Comparison of ENCODE assay signal across 8 cellular contexts in the genomic region with DNA sequence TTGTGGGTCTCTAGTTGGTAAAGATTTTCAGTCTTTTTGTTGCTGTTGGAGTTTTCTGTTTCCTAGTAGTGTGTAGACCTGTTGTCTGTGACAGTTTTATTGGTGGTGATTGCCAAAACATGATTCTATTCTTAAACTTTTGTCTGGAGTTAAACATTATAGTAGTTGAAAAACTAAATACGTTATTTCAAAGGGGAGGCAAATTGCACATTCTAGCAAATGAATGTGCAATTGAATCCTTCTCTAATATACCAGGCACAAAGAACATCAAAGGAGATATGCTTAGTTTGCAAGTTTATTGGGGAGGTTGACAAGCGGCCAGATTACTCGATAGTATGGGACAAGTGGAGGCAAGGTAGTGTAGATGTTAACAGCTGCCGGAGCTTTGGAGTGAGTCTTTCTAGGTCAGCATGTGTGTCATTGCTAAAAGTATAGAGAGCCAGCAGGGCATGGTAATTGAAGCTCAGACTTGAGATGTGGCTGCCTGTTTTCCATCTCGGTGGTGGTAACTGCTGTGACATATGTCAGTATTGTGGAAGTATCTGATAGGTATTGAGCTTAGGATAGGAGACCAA. TPM values are rescaled to one million over a fixed set of nuclear protein-coding genes. Genes with fewer than 3 reads are reported as not detected.
A peak's percentile ranks its signal among the peaks of the same experiment; 100 is the strongest.
DNase-seq lines count a peak whose midpoint lies in the region; ATAC-seq and TF ChIP-seq lines count a peak whose summit lies in the region.

No MANE protein-coding gene starts in this region.

- H3K4me1 ChIP-seq in Panc1 (ENCODE audit: control insufficient read depth, insufficient read depth, low read length) = peaks cover 78% of the 10 kb centered on the region

- H3K27ac Mint-ChIP-seq in endothelial cell (ENCODE audit: unreplicated experiment) (peak overlapping the region; percentile 85), nephron progenitor cell (peak overlapping the region; percentile 72)

- H3K4me3 Mint-ChIP-seq in endothelial cell (ENCODE audit: unreplicated experiment) = no peak overlapping the region
- no peak overlapping the region for H3K4me3 Mint-ChIP-seq in nephron progenitor cell

- in situ Hi-C loops in Panc1 (cut with HindIII; ENCODE audit: low pct_unique_long_range_greater_than_20kb, low sequenced_read_pairs) = no loop called here

- CTCF ChIA-PET in Panc1 (lab: Charles Lee) = no interaction called here

- H3K9me3 Mint-ChIP-seq in endothelial cell (ENCODE audit: unreplicated experiment) (no peaks in the 10 kb centered on the region), nephron progenitor cell (no peaks in the 10 kb centered on the region)

- H3K4me1 Mint-ChIP-seq in endothelial cell (ENCODE audit: unreplicated experiment) (peaks cover 53% of the 10 kb centered on the region), nephron progenitor cell (peaks cover 78% of the 10 kb centered on the region)

- DNase-seq in AG20443 (ENCODE audit: low spot score) = peak; percentile 9
- DNase-seq in Panc1 (ENCODE audit: low read depth, low spot score) = no peak
- no peak for DNase-seq in endothelial cell (ENCODE audit: low spot score)
- no peak for DNase-seq in nephron progenitor cell
- no peak for DNase-seq in NCI-H1436 treated with DMSO at 0.1 percent for 48 hours (lab: John Stamatoyannopoulos, UW)
- no peak for DNase-seq in NCI-H526 treated with DMSO at 0.1 percent for 48 hours (lab: John Stamatoyannopoulos, UW)
- no peak for DNase-seq in activated CD4-positive, CD25-positive, alpha-beta regulatory T cell (lab: John Stamatoyannopoulos, UW)

- ATAC-seq in Panc1 (no peak), HG03442 (IDR thresholded peaks at IDR 0.05; ENCODE audit: unreplicated experiment) (no peak)

- no peaks in the 10 kb centered on the region for H3K9me3 ChIP-seq in Panc1 (ENCODE audit: control insufficient read depth, insufficient read depth, low read depth, low read length)

- POLR2A ChIA-PET in Panc1 (lab: Charles Lee) = no interaction called here

- H3K27me3 ChIP-seq in Panc1 (ENCODE audit: control insufficient read depth, insufficient read depth, low read length) = no peaks in the 10 kb centered on the region

- H3K36me3 ChIP-seq in Panc1 (ENCODE audit: control insufficient read depth, insufficient read depth, low read length) = peaks cover 17% of the 10 kb centered on the region

- peak overlapping the region; percentile 44 for H3K27ac ChIP-seq in Panc1 (ENCODE audit: low read length)

- TF ChIP-seq CTCF in Panc1 (IDR thresholded peaks at IDR 0.05) = no peak
- no peak for TF ChIP-seq CTCF in endothelial cell (IDR thresholded peaks at IDR 0.05; ENCODE audit: unreplicated experiment)
- no peak for TF ChIP-seq CTCF in nephron progenitor cell (IDR thresholded peaks at IDR 0.05)

- H3K4me3 ChIP-seq in Panc1 (ENCODE audit: low read depth in 2 of 2, low read length in 2 of 2) = no peak overlapping the region

- BruUV-seq in Panc1 (replicated peaks; lab: Mats Ljungman, UMichigan) = no TSS peak

- peaks cover 9% of the 10 kb centered on the region for H3K36me3 Mint-ChIP-seq in endothelial cell (ENCODE audit: low read depth, unreplicated experiment)
- peaks cover 78% of the 10 kb centered on the region for H3K36me3 Mint-ChIP-seq in nephron progenitor cell (ENCODE audit: low read depth)

- intact Hi-C loops in Panc1 (cut with micrococcal nuclease; ENCODE audit: unreplicated experiment) = no loop called here

- H3K27me3 Mint-ChIP-seq in endothelial cell (ENCODE audit: unreplicated experiment) (peaks cover 4% of the 10 kb centered on the region), nephron progenitor cell (ENCODE audit: low read depth, poor library complexity) (no peaks in the 10 kb centered on the region)

RNA-seq across cellular contexts. Expression of a gene that starts 20.6 kb away (rescaled TPM):
- total RNA-seq in Panc1 (2021; ENCODE audit: unreplicated experiment) (81.8 TPM), endothelial cell (ENCODE audit: unreplicated experiment) (96.3 TPM)
- polyA plus RNA-seq in Panc1 (2012; ENCODE audit: insufficient read length) = 43.9 TPM
